In the genomic region with DNA sequence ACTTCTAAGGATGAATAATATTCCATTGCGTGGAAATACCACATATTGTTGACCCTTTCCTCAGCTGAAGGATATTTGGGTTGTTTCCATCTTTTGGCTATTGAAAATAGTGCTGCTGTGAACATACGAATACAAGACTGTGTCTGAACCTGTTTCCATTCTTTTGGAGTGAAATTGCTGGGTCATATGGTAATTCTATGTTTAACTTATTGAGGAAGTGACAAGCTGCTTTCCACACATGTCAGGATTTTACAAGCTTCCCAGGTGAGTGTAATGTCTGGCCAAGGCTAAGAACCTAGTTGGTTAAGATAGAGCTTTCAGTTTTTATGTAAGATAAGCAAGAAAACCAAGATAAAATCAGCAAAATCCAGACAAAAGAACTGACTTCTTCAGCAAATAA, we compare ENCODE assay signal across 1 cellular context.
TF ChIP-seq lines count a peak whose summit lies in the region.

No MANE protein-coding gene starts in this region.

TF ChIP-seq in GM23338, 12 proteins besides CTCF, POLR2A, EP300 and RAD21 (continued from another document):
- TF ChIP-seq ZNF462 (CRISPR knock-in tag; IDR thresholded peaks at IDR 0.05) = no peak
- no peak for TF ChIP-seq EZH2 (IDR thresholded peaks at IDR 0.05; ENCODE audit: low read depth, unreplicated experiment)
- no peak for TF ChIP-seq EZH2phosphoT487 (IDR thresholded peaks at IDR 0.05; ENCODE audit: unreplicated experiment)
- no peak for TF ChIP-seq POLR2AphosphoS5 (IDR thresholded peaks at IDR 0.05; ENCODE audit: low read depth)
- no peak for TF ChIP-seq REST (IDR thresholded peaks at IDR 0.05; ENCODE audit: unreplicated experiment)
